9 cellular contexts compared by ENCODE assay signal in the genomic region with DNA sequence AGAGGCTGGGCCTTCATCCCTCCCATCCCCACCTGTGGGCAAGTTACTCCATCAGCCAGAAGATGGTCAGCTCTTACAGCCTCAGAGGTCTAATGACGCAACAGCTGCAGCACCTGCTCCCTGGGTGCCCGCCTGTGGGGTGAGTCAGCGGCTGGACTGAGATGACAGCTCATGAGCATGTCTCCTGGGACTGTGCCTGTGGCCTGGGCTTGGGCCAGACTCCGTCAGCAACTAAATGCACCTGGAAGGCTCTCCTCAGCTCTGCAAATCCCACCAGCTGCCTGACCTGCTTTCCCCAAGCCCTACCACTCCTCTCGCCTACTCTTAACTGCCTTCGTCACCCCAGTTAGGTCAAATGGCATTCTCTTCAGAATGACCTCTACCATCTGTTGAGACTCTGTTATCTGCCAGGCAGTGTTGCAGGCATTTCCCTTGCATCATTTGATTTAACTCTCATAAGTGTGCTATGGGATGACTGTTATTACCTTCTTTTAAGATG. TPM values are rescaled to one million over a fixed set of nuclear protein-coding genes. Genes with fewer than 3 reads are reported as not detected.
A peak's percentile ranks its signal among the peaks of the same experiment; 100 is the strongest.
DNase-seq lines count a peak whose midpoint lies in the region; ATAC-seq and TF ChIP-seq lines count a peak whose summit lies in the region.
"Had no signal": no experiment of that assay in that cellular context is flagged by ENCODE, and none has a peak within 500 bp of the region (broad histone marks: within the 10 kb centered on the region; RNA-seq: fewer than 3 reads in every experiment).

No MANE protein-coding gene starts in this region.

- no peak overlapping the region for H3K27ac Mint-ChIP-seq in activated naive CD4-positive, alpha-beta T cell treated with anti-CD3 and anti-CD28 coated beads, Interleukin-2, amount 10 ng/mL, durations not matched to agents 7 days and 5 days

- H2BK12ac ChIP-seq in trophoblast cell (ENCODE audit: low read length), result no peak overlapping the region

- no peak overlapping the region for H2BK5ac ChIP-seq in trophoblast cell (ENCODE audit: low read depth, low read length, poor library complexity)

- intact Hi-C loops in heart right ventricle (cut with DNase I) (loop anchor here in 2 of 10 donors (5.0 to 10.0 kb wide), 2 partner anchors 49 to 51 kb away; no protein-coding TSS in a partner anchor), Right ventricle myocardium inferior (cut with DNase I) (no loop called here)

- no peak overlapping the region for H2BK120ac ChIP-seq in trophoblast cell (ENCODE audit: insufficient read depth, low read length, poor library complexity)

- H4K91ac ChIP-seq in trophoblast cell (ENCODE audit: low read depth, low read length), result no peak overlapping the region

- no peaks in the 10 kb centered on the region for H3K36me3 Mint-ChIP-seq in activated naive CD4-positive, alpha-beta T cell treated with anti-CD3 and anti-CD28 coated beads, Interleukin-2, amount 10 ng/mL, durations not matched to agents 7 days and 5 days

- peak in 1 of 2 donors; percentile 27 for DNase-seq in heart right ventricle
- DNase-seq in Right ventricle myocardium inferior (ENCODE audit: missing footprints), result no peak
- DNase-seq in HS-5 (ENCODE audit: low read depth), result peak; percentile 91
- DNase-seq in adipocyte (ENCODE audit: low read depth), result peak; percentile 44
- peak; percentile 97 for DNase-seq in trophoblast cell
- DNase-seq in activated CD4-positive, alpha-beta T cell treated with anti-CD3 and anti-CD28 coated beads for 48 hours, result no peak
- no peak for DNase-seq in mesenteric fat pad (ENCODE audit: low spot score)
- DNase-seq in activated naive CD4-positive, alpha-beta T cell treated with anti-CD3 and anti-CD28 coated beads, Interleukin-2, amount 10 ng/mL, durations not matched to agents 7 days and 5 days, result no peak

- no peak overlapping the region for H3K27ac ChIP-seq in heart right ventricle
- no peak overlapping the region for H3K27ac ChIP-seq in trophoblast cell (ENCODE audit: low read depth, low read length)
- H3K27ac ChIP-seq: neutrophil had no signal

- no peak overlapping the region for H4K12ac ChIP-seq in trophoblast cell (ENCODE audit: low read depth, low read length)

- H3K4ac ChIP-seq in trophoblast cell (ENCODE audit: low read depth, low read length), result no peak overlapping the region

- ATAC-seq in heart right ventricle, result peak in 5 of 8 donors; percentile 38 to 83 (median 64)
- ATAC-seq in Right ventricle myocardium inferior, result no peak

- H3K4me1 ChIP-seq in heart right ventricle, result peaks cover 0 to 37% (median 27%) of the 10 kb centered on the region in 9 donors
- H3K4me1 ChIP-seq in adipocyte (ENCODE audit: control insufficient read depth, insufficient read depth, low read length), result no peaks in the 10 kb centered on the region
- H3K4me1 ChIP-seq in trophoblast cell (ENCODE audit: control insufficient read depth in 1 of 2, insufficient read depth in 2 of 2, low read length in 2 of 2), result peaks cover 0 to 5% of the 10 kb centered on the region in 2 experiments

- H3K79me2 ChIP-seq in trophoblast cell (ENCODE audit: control insufficient read depth, insufficient read depth, low read length, poor library complexity), result no peaks in the 10 kb centered on the region

- H3K79me1 ChIP-seq in trophoblast cell (ENCODE audit: low read length), result no peaks in the 10 kb centered on the region

- H3K18ac ChIP-seq in trophoblast cell (ENCODE audit: low read length), result no peak overlapping the region

- no peaks in the 10 kb centered on the region for H3K4me1 Mint-ChIP-seq in activated naive CD4-positive, alpha-beta T cell treated with anti-CD3 and anti-CD28 coated beads, Interleukin-2, amount 10 ng/mL, durations not matched to agents 7 days and 5 days

- no peak overlapping the region for H2AFZ ChIP-seq in trophoblast cell (ENCODE audit: insufficient read depth, low read length, poor library complexity)

- CTCF ChIA-PET in activated naive CD4-positive, alpha-beta T cell treated with anti-CD3 and anti-CD28 coated beads, Interleukin-2, amount 10 ng/mL, durations not matched to agents 7 days and 5 days (lab: Charles Lee), result no interaction called here

- no peak overlapping the region for H3K14ac ChIP-seq in trophoblast cell (ENCODE audit: low read length)

- H3K9me3 ChIP-seq in heart right ventricle, result peaks cover 0 to 6% (median 0%) of the 10 kb centered on the region in 11 donors
- H3K9me3 ChIP-seq in adipocyte (ENCODE audit: control insufficient read depth, low read length), result no peaks in the 10 kb centered on the region
- peaks cover 5% of the 10 kb centered on the region for H3K9me3 ChIP-seq in trophoblast cell (ENCODE audit: insufficient read depth, low read depth, low read length)
- H3K9me3 ChIP-seq: neutrophil had no signal

- WGBS in heart right ventricle, 2 donors, result 79 to 82% methylated on average over 6 of the region's 6 CpGs
- WGBS in trophoblast cell (ENCODE audit: extremely low coverage, insufficient coverage, insufficient read length), result no CpG with 5 or more reads among the region's 6 CpGs

- no peak overlapping the region for H3K4me2 ChIP-seq in trophoblast cell (ENCODE audit: low read length)

- no peaks in the 10 kb centered on the region for H3K9me3 Mint-ChIP-seq in activated naive CD4-positive, alpha-beta T cell treated with anti-CD3 and anti-CD28 coated beads, Interleukin-2, amount 10 ng/mL, durations not matched to agents 7 days and 5 days

- no peak overlapping the region for H4K8ac ChIP-seq in trophoblast cell (ENCODE audit: low read depth, low read length)

- no peaks in the 10 kb centered on the region for H3K27me3 ChIP-seq in heart right ventricle
- H3K27me3 ChIP-seq in adipocyte (replicated peaks; ENCODE audit: control insufficient read depth, insufficient read depth, low read length), result peaks cover 22% of the 10 kb centered on the region
- no peaks in the 10 kb centered on the region for H3K27me3 ChIP-seq in trophoblast cell (ENCODE audit: insufficient read depth, low read length)
- H3K27me3 ChIP-seq: neutrophil had no signal

- H3K4me3 ChIP-seq in heart right ventricle (no peak overlapping the region), adipocyte (ENCODE audit: low read length) (no peak overlapping the region), trophoblast cell (ENCODE audit: low read depth, low read length) (no peak overlapping the region)

- no peak overlapping the region for H2AK5ac ChIP-seq in trophoblast cell (ENCODE audit: low read length)

- TF ChIP-seq CTCF in heart right ventricle (IDR thresholded peaks at IDR 0.05), result no peak

- H3K36me3 ChIP-seq in heart right ventricle (no peaks in the 10 kb centered on the region), adipocyte (ENCODE audit: control insufficient read depth, insufficient read depth, low read length, severe bottlenecking) (no peaks in the 10 kb centered on the region), trophoblast cell (ENCODE audit: control insufficient read depth in 1 of 2, insufficient read depth in 2 of 2, low read length in 2 of 2) (no peaks in the 10 kb centered on the region)
- H3K36me3 ChIP-seq: neutrophil had no signal

- no peak overlapping the region for H3K4me3 Mint-ChIP-seq in activated naive CD4-positive, alpha-beta T cell treated with anti-CD3 and anti-CD28 coated beads, Interleukin-2, amount 10 ng/mL, durations not matched to agents 7 days and 5 days

- no peak overlapping the region for H3K23ac ChIP-seq in trophoblast cell (ENCODE audit: low read length)

- H3K9ac ChIP-seq in adipocyte (ENCODE audit: low read length) (no peak overlapping the region), trophoblast cell (ENCODE audit: low read length) (no peak overlapping the region)

- H3K27me3 Mint-ChIP-seq in activated naive CD4-positive, alpha-beta T cell treated with anti-CD3 and anti-CD28 coated beads, Interleukin-2, amount 10 ng/mL, durations not matched to agents 7 days and 5 days, result peaks cover 12% of the 10 kb centered on the region

RNA-seq across cellular contexts. Expression of gene ETS2, which starts 47.7 kb away (rescaled TPM):
- 10 to 100 TPM; 27.5 to 81.5 (median 46.5) TPM for total RNA-seq in heart right ventricle
- polyA plus RNA-seq in heart right ventricle, result 10 to 100 TPM; 26.2 to 33.9 TPM
- total RNA-seq in Right ventricle myocardium inferior, result 51.5 TPM
- polyA plus RNA-seq in trophoblast cell (2013), result 17.3 and 18.1 TPM in 2 replicates
- 110 TPM for total RNA-seq in mesenteric fat pad

Comparison
In these comparisons a context has a peak if more than half of its experiments do, and no peak if none do; other contexts are left out.
1. DNase-seq: peak in HS-5 (single experiment), adipocyte (single experiment) and trophoblast cell (2 of 2); none in Right ventricle myocardium inferior (single experiment), activated CD4-positive, alpha-beta T cell treated with anti-CD3 and anti-CD28 coated beads for 48 hours (single experiment), mesenteric fat pad (single experiment) and activated naive CD4-positive, alpha-beta T cell treated with anti-CD3 and anti-CD28 coated beads, Interleukin-2, amount 10 ng/mL, durations not matched to agents 7 days and 5 days (single experiment).